11 cellular contexts compared by ENCODE assay signal in the genomic region with DNA sequence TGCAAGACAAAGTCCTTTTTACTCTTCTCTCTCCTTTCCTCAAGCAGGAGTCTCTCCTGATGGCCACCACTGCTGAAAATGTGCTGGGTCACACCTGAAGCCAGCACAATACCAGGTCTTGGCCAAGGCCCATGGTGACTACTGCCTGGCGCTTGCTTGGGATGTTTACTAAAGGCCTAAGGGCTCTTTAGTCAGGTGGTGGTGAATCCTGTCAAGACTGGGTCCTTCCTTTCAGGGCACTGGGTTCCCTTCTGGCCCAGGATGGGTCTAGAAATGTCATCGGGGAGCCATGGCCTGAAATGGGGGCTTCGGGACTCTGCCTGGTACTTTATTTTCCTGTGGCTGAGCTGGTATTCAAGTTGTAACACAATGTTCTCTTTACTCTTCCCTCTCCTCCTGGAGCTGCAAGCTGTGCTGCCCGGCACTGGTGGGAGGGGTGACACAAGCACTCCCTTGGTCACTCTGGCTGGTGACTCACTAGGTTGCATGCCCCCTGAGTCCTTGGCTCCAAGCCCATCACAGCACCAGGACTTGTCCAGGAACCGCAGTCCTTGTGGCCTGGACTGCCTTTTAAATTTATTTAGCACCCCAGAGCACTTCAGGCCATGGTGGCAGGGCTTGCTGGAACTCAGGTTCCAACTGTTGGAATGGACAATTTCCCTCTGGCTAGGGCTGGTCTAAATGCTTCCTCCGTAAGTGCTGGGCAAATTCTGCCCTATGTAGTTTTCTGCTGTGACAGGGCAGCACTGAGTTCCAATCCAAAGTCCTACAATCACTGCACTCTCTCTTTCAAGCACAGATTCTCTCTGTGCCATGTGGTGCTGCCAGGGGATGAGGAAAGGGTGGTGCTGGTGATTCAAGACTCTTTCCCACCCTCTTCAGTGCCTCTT. TPM values are rescaled to one million over a fixed set of nuclear protein-coding genes. Genes with fewer than 3 reads are reported as not detected.
DNase-seq lines count a peak whose midpoint lies in the region; ATAC-seq and TF ChIP-seq lines count a peak whose summit lies in the region.
"Had no signal": no experiment of that assay in that cellular context is flagged by ENCODE, and none has a peak within 500 bp of the region (broad histone marks: within the 10 kb centered on the region; RNA-seq: fewer than 3 reads in every experiment).

No MANE protein-coding gene starts in this region.

- TF ChIP-seq POLR2A in suprapubic skin (IDR thresholded peaks at IDR 0.05), result no peak
- no peak for TF ChIP-seq POLR2A in spleen (IDR thresholded peaks at IDR 0.05)

- H3K9me3 ChIP-seq in SK-N-SH (no peaks in the 10 kb centered on the region), suprapubic skin (no peaks in the 10 kb centered on the region), spleen (peaks cover 0 to 4% (median 0%) of the 10 kb centered on the region in 8 donors), mucosa of descending colon (no peaks in the 10 kb centered on the region)

- H3K4me3 ChIP-seq in SK-N-SH (ENCODE audit: low read depth in 2 of 2, low read length in 1 of 2) (no peak overlapping the region), fibroblast of mammary gland (ENCODE audit: control insufficient read depth, low read depth, low read length) (no peak overlapping the region), retinal pigment epithelial cell (ENCODE audit: low read length) (no peak overlapping the region), suprapubic skin (no peak overlapping the region), spleen (no peak overlapping the region), mucosa of descending colon (no peak overlapping the region)
- H3K4me3 ChIP-seq: GM12878 had no signal

- WGBS in SK-N-SH (ENCODE audit: low lambda C conversion rate), result 39% methylated on average over 4 of the region's 6 CpGs
- WGBS in suprapubic skin, result 82% methylated on average over 6 of the region's 6 CpGs
- WGBS in spleen, 5 donors, result 78 to 97% (median 90%) methylated on average over 2 to 6 of the region's 6 CpGs

- no peak overlapping the region for H3K4me2 ChIP-seq in SK-N-SH

- TF ChIP-seq EP300 in SK-N-SH (IDR thresholded peaks at IDR 0.05; ENCODE audit: borderline replicate concordance in 1 of 2, low read depth in 1 of 2, low read length in 1 of 2) (no peak), suprapubic skin (IDR thresholded peaks at IDR 0.05) (no peak)

- peak overlapping the region in 1 of 2 experiments; percentile 34; a peak in 2 of 4 replicates for H3K27ac ChIP-seq in SK-N-SH (ENCODE audit: low read depth in 2 of 2, low read length in 1 of 2)
- H3K27ac ChIP-seq in suprapubic skin, result no peak overlapping the region
- no peak overlapping the region for H3K27ac ChIP-seq in spleen

- no peak for TF ChIP-seq RAD21 in SK-N-SH (IDR thresholded peaks at IDR 0.05; ENCODE audit: low read length)

- POLR2A ChIA-PET in SK-N-SH (lab: Yijun Ruan, JAX), result no interaction called here

- H3K36me3 ChIP-seq in SK-N-SH (replicated peaks in 1 of 2; ENCODE audit: control insufficient read depth in 1 of 2, insufficient read depth in 2 of 2, low read length in 1 of 2), result no peaks in the 10 kb centered on the region
- no peaks in the 10 kb centered on the region for H3K36me3 ChIP-seq in suprapubic skin
- no peaks in the 10 kb centered on the region for H3K36me3 ChIP-seq in spleen
- H3K36me3 ChIP-seq in mucosa of descending colon (ENCODE audit: low read depth), result no peaks in the 10 kb centered on the region

- no peak overlapping the region for H2AFZ ChIP-seq in SK-N-SH (ENCODE audit: low read depth)

- no peaks in the 10 kb centered on the region for H4K20me1 ChIP-seq in SK-N-SH (ENCODE audit: insufficient read depth)

- H3K79me2 ChIP-seq in SK-N-SH (ENCODE audit: insufficient read depth), result no peaks in the 10 kb centered on the region

- no peaks in the 10 kb centered on the region for H3K27me3 ChIP-seq in SK-N-SH (ENCODE audit: insufficient read depth)
- H3K27me3 ChIP-seq in suprapubic skin, result no peaks in the 10 kb centered on the region
- no peaks in the 10 kb centered on the region for H3K27me3 ChIP-seq in spleen (replicated peaks in 1 of 7)

- CTCF ChIA-PET in SK-N-SH (lab: Yijun Ruan, JAX), result no interaction called here

- intact Hi-C loops in spleen (cut with DNase I; ENCODE audit: low total_unique reads) (no loop called here), mucosa of descending colon (cut with DNase I, micrococcal nuclease) (no loop called here)

- no peaks in the 10 kb centered on the region for H3F3A ChIP-seq in SK-N-SH (replicated peaks; ENCODE audit: insufficient read depth)

- no peak for TF ChIP-seq CTCF in SK-N-SH (IDR thresholded peaks at IDR 0.05)
- TF ChIP-seq CTCF in fibroblast of mammary gland (conservative IDR thresholded peaks at IDR 0.05; ENCODE audit: control insufficient read depth, insufficient read depth, low read depth, low read length), result no peak
- TF ChIP-seq CTCF in retinal pigment epithelial cell (conservative IDR thresholded peaks at IDR 0.05; ENCODE audit: low read depth, low read length), result no peak
- TF ChIP-seq CTCF in suprapubic skin (IDR thresholded peaks at IDR 0.05), result no peak
- TF ChIP-seq CTCF in spleen (IDR thresholded peaks at IDR 0.05 in 8 of 11, conservative IDR thresholded peaks at IDR 0.05 in 3 of 11), result no peak
- no peak for TF ChIP-seq CTCF in mucosa of descending colon (IDR thresholded peaks at IDR 0.05)

- H3K4me1 ChIP-seq in SK-N-SH (ENCODE audit: control insufficient read depth in 1 of 2, insufficient read depth in 2 of 2, low read depth in 1 of 2, low read length in 1 of 2) (0 out of 4 replicates have a peak, but pooled peaks cover 0 to 3% of the 10 kb centered on the region in 2 experiments), suprapubic skin (no peaks in the 10 kb centered on the region), spleen (no peaks in the 10 kb centered on the region), mucosa of descending colon (ENCODE audit: low read depth) (no peaks in the 10 kb centered on the region)

- no peaks in the 10 kb centered on the region for H3K9me2 ChIP-seq in SK-N-SH

- DNase-seq in EH (ENCODE audit: low read depth) (peak; percentile 89), SK-N-SH (no peak), fibroblast of mammary gland (ENCODE audit: low read depth) (peak; percentile 87), retinal pigment epithelial cell (ENCODE audit: low read depth) (peak; percentile 26), suprapubic skin (ENCODE audit: low spot score in 2 of 2) (no peak), spleen (no peak), mucosa of descending colon (no peak)
- DNase-seq: NCI-H1930 had no signal

- no peak overlapping the region for H3K9ac ChIP-seq in SK-N-SH

- ATAC-seq in GM21526 (IDR thresholded peaks at IDR 0.05; ENCODE audit: low FRiP score, unreplicated experiment) (no peak), mucosa of descending colon (no peak)
- ATAC-seq: GM12878 had no signal

TF ChIP-seq in SK-N-SH, 30 proteins besides CTCF, POLR2A, EP300 and RAD21 (continues in another document):
- TF ChIP-seq JUND (IDR thresholded peaks at IDR 0.05) (no peak), GATA2 (CRISPR knock-in tag; IDR thresholded peaks at IDR 0.05) (no peak), FOXM1 (IDR thresholded peaks at IDR 0.05; ENCODE audit: low read depth) (no peak), RXRA (IDR thresholded peaks at IDR 0.05; ENCODE audit: borderline replicate concordance, low read depth) (no peak), NFIC (IDR thresholded peaks at IDR 0.05; ENCODE audit: borderline replicate concordance) (peak; percentile 46; the same call in 1 of the 2 replicates), SMC3 (IDR thresholded peaks at IDR 0.05; ENCODE audit: low read depth, low read length) (no peak), CHD2 (IDR thresholded peaks at IDR 0.05; ENCODE audit: low read length, partially characterized antibody) (no peak), RFX5 (IDR thresholded peaks at IDR 0.05; ENCODE audit: low read length) (no peak), EZH2phosphoT487 (IDR thresholded peaks at IDR 0.05; ENCODE audit: borderline replicate concordance, low read depth) (no peak), YY1 (IDR thresholded peaks at IDR 0.05; ENCODE audit: low read depth) (no peak), POLR2AphosphoS5 (IDR thresholded peaks at IDR 0.05; ENCODE audit: low read depth, low read length) (no peak), RCOR1 (IDR thresholded peaks at IDR 0.05; ENCODE audit: low read length) (no peak), FOSL2 (IDR thresholded peaks at IDR 0.05; ENCODE audit: borderline replicate concordance, low read depth) (peak; percentile 29; the same call in 1 of the 2 replicates)
- TF ChIP-seq, protein P1, sequence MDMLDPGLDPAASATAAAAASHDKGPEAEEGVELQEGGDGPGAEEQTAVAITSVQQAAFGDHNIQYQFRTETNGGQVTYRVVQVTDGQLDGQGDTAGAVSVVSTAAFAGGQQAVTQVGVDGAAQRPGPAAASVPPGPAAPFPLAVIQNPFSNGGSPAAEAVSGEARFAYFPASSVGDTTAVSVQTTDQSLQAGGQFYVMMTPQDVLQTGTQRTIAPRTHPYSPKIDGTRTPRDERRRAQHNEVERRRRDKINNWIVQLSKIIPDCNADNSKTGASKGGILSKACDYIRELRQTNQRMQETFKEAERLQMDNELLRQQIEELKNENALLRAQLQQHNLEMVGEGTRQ (IDR thresholded peaks at IDR 0.05; ENCODE audit: borderline replicate concordance, low read depth, low read length), result no peak
- TF ChIP-seq, protein P2, sequence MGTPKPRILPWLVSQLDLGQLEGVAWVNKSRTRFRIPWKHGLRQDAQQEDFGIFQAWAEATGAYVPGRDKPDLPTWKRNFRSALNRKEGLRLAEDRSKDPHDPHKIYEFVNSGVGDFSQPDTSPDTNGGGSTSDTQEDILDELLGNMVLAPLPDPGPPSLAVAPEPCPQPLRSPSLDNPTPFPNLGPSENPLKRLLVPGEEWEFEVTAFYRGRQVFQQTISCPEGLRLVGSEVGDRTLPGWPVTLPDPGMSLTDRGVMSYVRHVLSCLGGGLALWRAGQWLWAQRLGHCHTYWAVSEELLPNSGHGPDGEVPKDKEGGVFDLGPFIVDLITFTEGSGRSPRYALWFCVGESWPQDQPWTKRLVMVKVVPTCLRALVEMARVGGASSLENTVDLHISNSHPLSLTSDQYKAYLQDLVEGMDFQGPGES (IDR thresholded peaks at IDR 0.05; ENCODE audit: low read depth, low read length), result no peak

RNA-seq across cellular contexts. Expression of gene ARL13A, which starts 11.3 kb away (rescaled TPM):
- polyA plus RNA-seq in SK-N-SH (2012; rRNA removed), result not detected in 2 replicates
- not detected in 2 replicates for polyA plus RNA-seq in SK-N-SH (2012; cell fraction: cytosol; rRNA removed)
- polyA plus RNA-seq in SK-N-SH (2012; cell fraction: nucleus; rRNA removed), result not detected in 2 replicates
- total RNA-seq in suprapubic skin, result not detected
- under 1 TPM in 1 of 7 donors, not detected in 6; 0.69 TPM for total RNA-seq in spleen
- polyA plus RNA-seq in spleen, result not detected
- total RNA-seq in mucosa of descending colon, result not detected
- total RNA-seq: GM12878, liver had no signal
- polyA plus RNA-seq: GM12878, liver had no signal

RNA-seq across cellular contexts. Expression of gene XKRX, which starts 52.1 kb away (rescaled TPM):
- polyA plus RNA-seq in SK-N-SH (2012; rRNA removed) (not detected in 2 replicates), spleen (under 1 TPM; 0.22 to 0.62 (median 0.26) TPM)
- polyA plus RNA-seq in SK-N-SH (2012; cell fraction: cytosol; rRNA removed), result not detected in 2 replicates
- 0.02 and 0.05 TPM in 2 replicates for polyA plus RNA-seq in SK-N-SH (2012; cell fraction: nucleus; rRNA removed)
- total RNA-seq in suprapubic skin (10 to 100 TPM; 20.4 to 42.5 (median 34.0) TPM), spleen (1 to 10 TPM in 5 of 7 donors, under 1 TPM in 2; 0.54 to 1.7 (median 1.2) TPM), mucosa of descending colon (1 to 10 TPM in 2 of 3 donors, under 1 TPM in 1; 0.73 to 3.4 (median 3.3) TPM)
- polyA plus RNA-seq: liver had no signal

Comparison
In these comparisons a context has a peak if more than half of its experiments do, and no peak if none do; other contexts are left out.
1. DNase-seq: peak in EH (single experiment), fibroblast of mammary gland (single experiment) and retinal pigment epithelial cell (single experiment); none in SK-N-SH (single experiment), suprapubic skin (0 of 2), spleen (single experiment) and mucosa of descending colon (0 of 3).
2. RNA of gene XKRX, which starts 52.1 kb away (total RNA-seq): 20.4 to 42.5 TPM in suprapubic skin; 0.73 to 3.4 TPM in mucosa of descending colon and 0.54 to 1.7 TPM in spleen; every median in the first group is over 4 times any median in the second.